In genomic region chr20:55472704-55473103, GRCh38 we compare ENCODE assay signal across 16 cellular contexts.
"Had no signal": no experiment of that assay in that cellular context is flagged by ENCODE, and none has a peak within 500 bp of the region (broad histone marks: within the 10 kb centered on the region; RNA-seq: fewer than 3 reads in every experiment).

No MANE protein-coding gene starts in this region.

- H3K4me1 ChIP-seq: ascending aorta had no signal

- H3K4me3 ChIP-seq: ascending aorta, esophagus muscularis mucosa, mucosa of descending colon had no signal

- ATAC-seq: left lobe of liver; mucosa of descending colon; naive thymus-derived CD8-positive, alpha-beta T cell had no signal

- H3K36me3 ChIP-seq: ascending aorta, esophagus muscularis mucosa had no signal

- H3K27me3 ChIP-seq: ascending aorta, esophagus muscularis mucosa had no signal

- H3K9me3 ChIP-seq: ascending aorta, esophagus muscularis mucosa, mucosa of descending colon had no signal

- FAIRE-seq: islet of Langerhans had no signal

- DNase-seq: activated CD4-positive, alpha-beta memory T cell treated with anti-CD3 and anti-CD28 coated beads for 36 hours; activated CD4-positive, alpha-beta T cell treated with anti-CD3 and anti-CD28 coated beads for 1 hour; activated gamma-delta T cell; activated naive CD8-positive, alpha-beta T cell treated with anti-CD3 and anti-CD28 coated beads, Interleukin-2, amount 10 ng/mL, durations not matched to agents 7 days and 5 days; activated T-cell treated with anti-CD3 and anti-CD28 coated beads, Interleukin-2, amount 50 U/mL, for 48 hours; mammary epithelial cell; mucosa of descending colon; naive thymus-derived CD8-positive, alpha-beta T cell; stimulated activated CD4-positive, alpha-beta T cell treated with anti-CD3 and anti-CD28 coated beads, Interleukin-2, amount 100 ng/mL, for 48 hours; stimulated activated naive CD4-positive, alpha-beta T cell treated with Interleukin-2 at 50 U/mL for 16 hours; T-helper 9 cell; trophoblast cell had no signal

- H3K27ac ChIP-seq: ascending aorta, esophagus muscularis mucosa had no signal
